1 cellular context compared by ENCODE assay signal in genomic region chr22:38414009-38414395, GRCh38.
TF ChIP-seq lines count a peak whose summit lies in the region.

No MANE protein-coding gene starts in this region.

TF ChIP-seq in HepG2, 621 proteins besides CTCF, POLR2A, EP300 and RAD21:
- TF ChIP-seq KLF12 (CRISPR knock-in tag; IDR thresholded peaks at IDR 0.05; ENCODE audit: borderline replicate concordance), result no peak
- TF ChIP-seq ARNT (IDR thresholded peaks at IDR 0.05), result no peak
- no peak for TF ChIP-seq CCDC6 (CRISPR knock-in tag; IDR thresholded peaks at IDR 0.05)
